In the genomic region with DNA sequence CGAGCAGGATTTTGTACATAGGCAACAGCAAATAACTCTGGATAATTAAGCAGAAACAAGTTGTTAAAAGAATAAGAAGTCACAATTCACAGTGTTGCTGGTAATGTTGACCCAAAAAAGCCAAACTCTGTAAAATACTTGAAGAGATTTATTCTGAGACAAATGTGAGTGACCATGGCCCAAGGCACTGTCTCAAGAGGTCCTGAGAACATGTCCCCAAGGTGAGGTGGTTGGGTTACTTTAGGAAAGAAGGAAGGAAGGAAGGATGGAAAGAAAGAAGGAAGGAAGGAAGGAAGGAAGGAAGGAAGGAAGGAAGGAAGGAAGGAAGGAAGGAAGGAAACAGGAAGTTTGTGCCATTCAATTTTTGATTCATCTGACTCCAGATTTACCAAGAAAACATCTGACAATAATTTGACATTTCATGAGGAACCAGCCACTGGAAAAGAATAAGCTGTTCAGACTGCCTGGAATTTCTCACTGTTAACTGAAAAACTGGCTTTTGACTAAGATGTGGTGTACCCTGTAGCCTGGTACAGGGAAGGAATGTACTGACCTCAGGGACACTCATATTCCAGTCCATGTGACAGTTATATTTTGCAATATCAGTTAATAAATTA, we compare ENCODE assay signal across 18 cellular contexts.
DNase-seq lines count a peak whose midpoint lies in the region; TF ChIP-seq lines count a peak whose summit lies in the region.
"Had no signal": no experiment of that assay in that cellular context is flagged by ENCODE, and none has a peak within 500 bp of the region (broad histone marks: within the 10 kb centered on the region; RNA-seq: fewer than 3 reads in every experiment).

No MANE protein-coding gene starts in this region.

- no peak for TF ChIP-seq CTCF in fibroblast of mammary gland (conservative IDR thresholded peaks at IDR 0.05; ENCODE audit: control insufficient read depth, insufficient read depth, low read depth, low read length)
- TF ChIP-seq CTCF in tibial artery (IDR thresholded peaks at IDR 0.05): no peak
- TF ChIP-seq CTCF in testis (IDR thresholded peaks at IDR 0.05): no peak

- no peaks in the 10 kb centered on the region for H3K9me3 Mint-ChIP-seq in activated T-helper 2 cell treated with anti-CD3 and anti-CD28 coated beads, Interferon-gamma antibody, Interleukin-2, Interleukin-4, amounts not matched to agents 10 μg/mL and 5 μg/mL and 100 μg/mL, durations not matched to agents 14 hours and 24 hours and 36 hours
- peaks cover 0 to 11% (median 1%) of the 10 kb centered on the region in 6 donors for H3K9me3 Mint-ChIP-seq in immature natural killer cell

- no peak overlapping the region for H3K4me3 Mint-ChIP-seq in activated T-helper 2 cell treated with anti-CD3 and anti-CD28 coated beads, Interferon-gamma antibody, Interleukin-2, Interleukin-4, amounts not matched to agents 10 μg/mL and 5 μg/mL and 100 μg/mL, durations not matched to agents 14 hours and 24 hours and 36 hours (ENCODE audit: low read depth)
- no peak overlapping the region for H3K4me3 Mint-ChIP-seq in immature natural killer cell
- H3K4me3 Mint-ChIP-seq: B cell; CD4-positive, alpha-beta memory T cell had no signal

- H3K4me2 ChIP-seq in GM23248 (ENCODE audit: unreplicated experiment): no peak overlapping the region
- H3K4me2 ChIP-seq: KMS-11 had no signal

- no peak overlapping the region for H3K9ac ChIP-seq in GM23248
- H3K9ac ChIP-seq: KMS-11 had no signal

- H3K27ac Mint-ChIP-seq in activated T-helper 2 cell treated with anti-CD3 and anti-CD28 coated beads, Interferon-gamma antibody, Interleukin-2, Interleukin-4, amounts not matched to agents 10 μg/mL and 5 μg/mL and 100 μg/mL, durations not matched to agents 14 hours and 24 hours and 36 hours: peak overlapping the region; percentile 58
- no peak overlapping the region for H3K27ac Mint-ChIP-seq in immature natural killer cell
- H3K27ac Mint-ChIP-seq: B cell; CD4-positive, alpha-beta memory T cell had no signal

- H3K36me3 Mint-ChIP-seq in activated T-helper 2 cell treated with anti-CD3 and anti-CD28 coated beads, Interferon-gamma antibody, Interleukin-2, Interleukin-4, amounts not matched to agents 10 μg/mL and 5 μg/mL and 100 μg/mL, durations not matched to agents 14 hours and 24 hours and 36 hours (ENCODE audit: low read depth): no peaks in the 10 kb centered on the region
- H3K36me3 Mint-ChIP-seq in immature natural killer cell: no peaks in the 10 kb centered on the region
- H3K36me3 Mint-ChIP-seq: CD4-positive, alpha-beta memory T cell had no signal

- H3K27me3 Mint-ChIP-seq in activated T-helper 2 cell treated with anti-CD3 and anti-CD28 coated beads, Interferon-gamma antibody, Interleukin-2, Interleukin-4, amounts not matched to agents 10 μg/mL and 5 μg/mL and 100 μg/mL, durations not matched to agents 14 hours and 24 hours and 36 hours (ENCODE audit: low read depth): peaks cover 2% of the 10 kb centered on the region
- H3K27me3 Mint-ChIP-seq in immature natural killer cell (ENCODE audit: low read depth in 3 of 3): peaks cover 0 to 4% (median 2%) of the 10 kb centered on the region in 3 donors

- H3F3A ChIP-seq in GM23248 (ENCODE audit: insufficient read depth): peaks cover 13% of the 10 kb centered on the region

- H3K9me2 ChIP-seq in GM23248 (ENCODE audit: insufficient read depth): no peaks in the 10 kb centered on the region

- no peaks in the 10 kb centered on the region for H3K9me3 ChIP-seq in GM23248 (ENCODE audit: low read depth)
- H3K9me3 ChIP-seq in tibial artery: no peaks in the 10 kb centered on the region
- no peaks in the 10 kb centered on the region for H3K9me3 ChIP-seq in testis

- no peaks in the 10 kb centered on the region for H3K79me2 ChIP-seq in GM23248 (ENCODE audit: insufficient read depth)

- no peak overlapping the region for H2AFZ ChIP-seq in GM23248

- in situ Hi-C loops in GM23248 (cut with MboI): no loop called here

- H3K27ac ChIP-seq in GM23248 (no peak overlapping the region), tibial artery (peak overlapping the region; percentile 66 to 77), testis (no peak overlapping the region)
- H3K27ac ChIP-seq: KMS-11 had no signal

- no peaks in the 10 kb centered on the region for H4K20me1 ChIP-seq in GM23248 (ENCODE audit: insufficient read depth)

- DNase-seq in GM23248 (peak; percentile 7), fibroblast of mammary gland (ENCODE audit: low read depth) (peak; percentile 30), tibial artery (no peak), testis (no peak), immature natural killer cell (no peak)
- no peak for DNase-seq in activated T-helper 2 cell treated with anti-CD3 and anti-CD28 coated beads, Interferon-gamma antibody, Interleukin-2, Interleukin-4, amounts not matched to agents 10 μg/mL and 5 μg/mL and 100 μg/mL, durations not matched to agents 14 hours and 24 hours and 36 hours (ENCODE audit: low spot score)
- no peak for DNase-seq in activated T-cell treated with anti-CD3 and anti-CD28 coated beads, Interleukin-2, amount 50 U/mL, for 1 hour
- DNase-seq: ACHN; CD4-positive, alpha-beta memory T cell; DMS79 treated with DMSO at 0.1 percent for 48 hours; GOT3; NCI-H1048; NCI-H1436 treated with DMSO at 0.1 percent for 48 hours; NCI-H2081; NCI-H510A; NCI-H82 had no signal

- no peaks in the 10 kb centered on the region for H3K36me3 ChIP-seq in GM23248 (ENCODE audit: low read depth)
- no peaks in the 10 kb centered on the region for H3K36me3 ChIP-seq in tibial artery
- H3K36me3 ChIP-seq in testis (ENCODE audit: low read depth, missing control alignments): no peaks in the 10 kb centered on the region

- H3K27me3 ChIP-seq in GM23248 (replicated peaks; ENCODE audit: insufficient read depth): no peaks in the 10 kb centered on the region
- no peaks in the 10 kb centered on the region for H3K27me3 ChIP-seq in tibial artery
- H3K27me3 ChIP-seq in testis: no peaks in the 10 kb centered on the region

- 85 to 88% methylated on average over 1 of the region's 1 CpG for WGBS in GM23248 (ENCODE audit: low coverage in 1 of 2, low lambda C conversion rate in 2 of 2, missing lambda C conversion rate in 2 of 2), 2 experiments
- WGBS in testis, 2 donors: 32 to 46% methylated on average over 1 of the region's 1 CpG

- no peak for TF ChIP-seq POLR2A in testis (IDR thresholded peaks at IDR 0.05)

- intact Hi-C loops in activated T-helper 2 cell treated with anti-CD3 and anti-CD28 coated beads, Interferon-gamma antibody, Interleukin-2, Interleukin-4, amounts not matched to agents 10 μg/mL and 5 μg/mL and 100 μg/mL, durations not matched to agents 14 hours and 24 hours and 36 hours (cut with micrococcal nuclease): no loop called here
- intact Hi-C loops in tibial artery (cut with DNase I; ENCODE audit: low total_unique reads): no loop called here
- intact Hi-C loops in testis (cut with DNase I; ENCODE audit: low total_unique reads): no loop called here

- H3K4me3 ChIP-seq in GM23248 (no peak overlapping the region), fibroblast of mammary gland (ENCODE audit: control insufficient read depth, low read depth, low read length) (no peak overlapping the region), tibial artery (no peak overlapping the region), testis (no peak overlapping the region)

- no peaks in the 10 kb centered on the region for H3K4me1 Mint-ChIP-seq in activated T-helper 2 cell treated with anti-CD3 and anti-CD28 coated beads, Interferon-gamma antibody, Interleukin-2, Interleukin-4, amounts not matched to agents 10 μg/mL and 5 μg/mL and 100 μg/mL, durations not matched to agents 14 hours and 24 hours and 36 hours (ENCODE audit: low read depth)
- H3K4me1 Mint-ChIP-seq in immature natural killer cell: no peaks in the 10 kb centered on the region
- H3K4me1 Mint-ChIP-seq: CD4-positive, alpha-beta memory T cell had no signal

- H3K4me1 ChIP-seq in GM23248 (ENCODE audit: insufficient read depth) (peaks cover 17% of the 10 kb centered on the region), tibial artery (peaks cover 0 to 58% (median 21%) of the 10 kb centered on the region in 4 donors), testis (peaks cover 5% of the 10 kb centered on the region)

Comparison
In these comparisons a context has a peak if more than half of its experiments do, and no peak if none do; other contexts are left out.
1. DNase-seq: peak in GM23248 (single experiment) and fibroblast of mammary gland (single experiment); none in activated T-helper 2 cell treated with anti-CD3 and anti-CD28 coated beads, Interferon-gamma antibody, Interleukin-2, Interleukin-4, amounts not matched to agents 10 μg/mL and 5 μg/mL and 100 μg/mL, durations not matched to agents 14 hours and 24 hours and 36 hours (single experiment), tibial artery (0 of 2), activated T-cell treated with anti-CD3 and anti-CD28 coated beads, Interleukin-2, amount 50 U/mL, for 1 hour (single experiment), testis (single experiment) and immature natural killer cell (0 of 3).
2. H3K27ac ChIP-seq: peak in tibial artery (2 of 2); none in GM23248 (single experiment) and testis (0 of 2).